Comparison of ENCODE assay signal across 29 cellular contexts in genomic region chr12:120164293-120164692, GRCh38.
"Had no signal": no experiment of that assay in that cellular context is flagged by ENCODE, and none has a peak within 500 bp of the region (broad histone marks: within the 10 kb centered on the region; RNA-seq: fewer than 3 reads in every experiment).

No MANE protein-coding gene starts in this region.

- FAIRE-seq: colon, islet of Langerhans, TTC549, urothelium cell line had no signal

- H2AFZ ChIP-seq: neural progenitor cell had no signal

- H3K4me2 ChIP-seq: neural progenitor cell had no signal

- H3K36me3 ChIP-seq: neural progenitor cell had no signal

- DNase-seq: activated CD4-positive, alpha-beta memory T cell treated with anti-CD3 and anti-CD28 coated beads, Interleukin-2, amount 10 ng/mL, durations not matched to agents 7 days and 5 days; activated CD4-positive, alpha-beta T cell treated with anti-CD3 and anti-CD28 coated beads for 48 hours; activated CD8-positive, alpha-beta memory T cell treated with anti-CD3 and anti-CD28 coated beads, Interleukin-2, amount 50 U/mL, for 48 hours; activated gamma-delta T cell treated with Interleukin-2 at 50 U/mL for 16 hours; activated naive CD8-positive, alpha-beta T cell treated with anti-CD3 and anti-CD28 coated beads, Interleukin-2, amount 50 U/mL, for 24 hours; activated T-cell treated with anti-CD3 and anti-CD28 coated beads, Interleukin-2, amount 50 U/mL, for 24 hours; amygdala; dermis blood vessel endothelial cell; effector CD4-positive, alpha-beta T cell; glutamatergic neuron; left ventricle myocardium inferior; mesendoderm; natural killer cell; right cardiac atrium; stimulated activated CD4-positive, alpha-beta T cell treated with anti-CD3 and anti-CD28 coated beads, Interleukin-4, amount 100 ng/mL, for 1 hour; stimulated activated naive CD8-positive, alpha-beta T cell treated with anti-CD3 and anti-CD28 coated beads, Interleukin-15, Interleukin-2, amounts not matched to agents 100 U/mL and 50 U/mL, for 24 hours; T-helper 9 cell; testis; transverse colon had no signal

- H3K27me3 ChIP-seq: gastrocnemius medialis, neural progenitor cell, testis, transverse colon had no signal

- H3K27ac ChIP-seq: left ventricle myocardium inferior, neural progenitor cell, testis, transverse colon, VCaP had no signal

- ATAC-seq: activated CD4-positive, CD25-positive, alpha-beta regulatory T cell treated with anti-CD3 and anti-CD28 coated beads, Interleukin-2, amount 50 U/mL, for 24 hours; activated naive CD8-positive, alpha-beta T cell treated with anti-CD3 and anti-CD28 coated beads, Interleukin-2, amount 50 U/mL, for 24 hours; activated T-helper 17 cell treated with anti-CD3 and anti-CD28 coated beads, Interleukin-2, amount 50 U/mL, for 72 hours; natural killer cell; right cardiac atrium; stimulated activated naive CD8-positive, alpha-beta T cell treated with anti-CD3 and anti-CD28 coated beads, Interleukin-15, Interleukin-2, amounts not matched to agents 100 U/mL and 50 U/mL, for 24 hours had no signal

- H3K4me3 ChIP-seq: gastrocnemius medialis, left ventricle myocardium inferior, lung, neural progenitor cell, testis, transverse colon had no signal

- H3K9ac ChIP-seq: neural progenitor cell had no signal

- H3K9me3 ChIP-seq: gastrocnemius medialis, left ventricle myocardium inferior, testis, transverse colon had no signal

- H3K4me1 ChIP-seq: gastrocnemius medialis, left ventricle myocardium inferior, neural progenitor cell, testis, transverse colon had no signal
